1 cellular context compared by ENCODE assay signal in genomic region chr11:19978668-19979518, GRCh38.
TF ChIP-seq lines count a peak whose summit lies in the region.

No MANE protein-coding gene starts in this region.

TF ChIP-seq in K562, 482 proteins besides CTCF, POLR2A, EP300 and RAD21 (continued from another document and continues in another):
- TF ChIP-seq HBP1 (CRISPR knock-in tag; IDR thresholded peaks at IDR 0.05): no peak
- no peak for TF ChIP-seq XRCC5 (IDR thresholded peaks at IDR 0.05; ENCODE audit: low read depth, low read length)
- TF ChIP-seq GTF2E2 (tag; IDR thresholded peaks at IDR 0.05): peak; percentile 79; the same call in 1 of the 2 replicates
- TF ChIP-seq ERF (CRISPR knock-in tag; IDR thresholded peaks at IDR 0.05): no peak
- no peak for TF ChIP-seq ZC3H8 (IDR thresholded peaks at IDR 0.05)
- TF ChIP-seq LEF1 (IDR thresholded peaks at IDR 0.05): peak; percentile 79; the same call in 1 of the 2 replicates
- TF ChIP-seq CREB3 (tag; conservative IDR thresholded peaks at IDR 0.05; ENCODE audit: low read depth): peak; percentile 66; the same call in 1 of the 2 replicates
- TF ChIP-seq TAF15 (IDR thresholded peaks at IDR 0.05; ENCODE audit: low read depth, low read length): no peak
- peak; percentile 85; the same call in 1 of the 2 replicates for TF ChIP-seq TSHZ1 (CRISPR knock-in tag; IDR thresholded peaks at IDR 0.05)
- no peak for TF ChIP-seq UBTF (IDR thresholded peaks at IDR 0.05; ENCODE audit: borderline replicate concordance in 1 of 2, low read depth in 2 of 2, low read length in 2 of 2)
- TF ChIP-seq, protein P1, sequence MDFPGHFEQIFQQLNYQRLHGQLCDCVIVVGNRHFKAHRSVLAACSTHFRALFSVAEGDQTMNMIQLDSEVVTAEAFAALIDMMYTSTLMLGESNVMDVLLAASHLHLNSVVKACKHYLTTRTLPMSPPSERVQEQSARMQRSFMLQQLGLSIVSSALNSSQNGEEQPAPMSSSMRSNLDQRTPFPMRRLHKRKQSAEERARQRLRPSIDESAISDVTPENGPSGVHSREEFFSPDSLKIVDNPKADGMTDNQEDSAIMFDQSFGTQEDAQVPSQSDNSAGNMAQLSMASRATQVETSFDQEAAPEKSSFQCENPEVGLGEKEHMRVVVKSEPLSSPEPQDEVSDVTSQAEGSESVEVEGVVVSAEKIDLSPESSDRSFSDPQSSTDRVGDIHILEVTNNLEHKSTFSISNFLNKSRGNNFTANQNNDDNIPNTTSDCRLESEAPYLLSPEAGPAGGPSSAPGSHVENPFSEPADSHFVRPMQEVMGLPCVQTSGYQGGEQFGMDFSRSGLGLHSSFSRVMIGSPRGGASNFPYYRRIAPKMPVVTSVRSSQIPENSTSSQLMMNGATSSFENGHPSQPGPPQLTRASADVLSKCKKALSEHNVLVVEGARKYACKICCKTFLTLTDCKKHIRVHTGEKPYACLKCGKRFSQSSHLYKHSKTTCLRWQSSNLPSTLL (IDR thresholded peaks at IDR 0.05): no peak
- TF ChIP-seq MEIS2 (IDR thresholded peaks at IDR 0.05; ENCODE audit: partially characterized antibody): peak; percentile 53
- TF ChIP-seq RFX1 (IDR thresholded peaks at IDR 0.05): no peak
- no peak for TF ChIP-seq CREBBP (IDR thresholded peaks at IDR 0.05; ENCODE audit: low read depth, low read length)
- no peak for TF ChIP-seq CLOCK (CRISPR knock-in tag; IDR thresholded peaks at IDR 0.05; ENCODE audit: borderline replicate concordance)
- no peak for TF ChIP-seq NFXL1 (CRISPR knock-in tag; IDR thresholded peaks at IDR 0.05)
- TF ChIP-seq HINFP (tag; conservative IDR thresholded peaks at IDR 0.05; ENCODE audit: low read depth): peak; percentile 70; the same call in 1 of the 2 replicates
- TF ChIP-seq GTF2F1 (IDR thresholded peaks at IDR 0.05; ENCODE audit: low read depth, low read length): no peak
- TF ChIP-seq, protein P2, sequence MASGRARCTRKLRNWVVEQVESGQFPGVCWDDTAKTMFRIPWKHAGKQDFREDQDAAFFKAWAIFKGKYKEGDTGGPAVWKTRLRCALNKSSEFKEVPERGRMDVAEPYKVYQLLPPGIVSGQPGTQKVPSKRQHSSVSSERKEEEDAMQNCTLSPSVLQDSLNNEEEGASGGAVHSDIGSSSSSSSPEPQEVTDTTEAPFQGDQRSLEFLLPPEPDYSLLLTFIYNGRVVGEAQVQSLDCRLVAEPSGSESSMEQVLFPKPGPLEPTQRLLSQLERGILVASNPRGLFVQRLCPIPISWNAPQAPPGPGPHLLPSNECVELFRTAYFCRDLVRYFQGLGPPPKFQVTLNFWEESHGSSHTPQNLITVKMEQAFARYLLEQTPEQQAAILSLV (tag; IDR thresholded peaks at IDR 0.05): peak; percentile 90
- no peak for TF ChIP-seq PCBP2 (IDR thresholded peaks at IDR 0.05; ENCODE audit: low read depth, low read length, poor library complexity, severe bottlenecking)
- TF ChIP-seq FOXK2 (conservative IDR thresholded peaks at IDR 0.05 in 1 of 2, IDR thresholded peaks at IDR 0.05 in 1 of 2; ENCODE audit: low read depth in 2 of 2): peak in 1 of 2 experiments; percentile 49; a peak in 1 of 4 replicates
- TF ChIP-seq TEAD1 (CRISPR knock-in tag; IDR thresholded peaks at IDR 0.05): peak; percentile 24 to 88; a peak in 2 of 4 replicates
- 0 out of 2 replicates have a peak, but pooled peaks have one; percentile 50 for TF ChIP-seq ZNF76 (CRISPR knock-in tag; IDR thresholded peaks at IDR 0.05; ENCODE audit: borderline replicate concordance)
- TF ChIP-seq FOXA1 (IDR thresholded peaks at IDR 0.05; ENCODE audit: borderline replicate concordance): no peak
- 0 out of 2 replicates have a peak, but pooled peaks have one; percentile 55 for TF ChIP-seq SMARCC2 (IDR thresholded peaks at IDR 0.05; ENCODE audit: low read depth)
- peak; percentile 93 for TF ChIP-seq NR2C2 (CRISPR knock-in tag; IDR thresholded peaks at IDR 0.05)
- peak; percentile 98 for TF ChIP-seq NR2C2 (tag; IDR thresholded peaks at IDR 0.05)
- no peak for TF ChIP-seq NCOR1 (IDR thresholded peaks at IDR 0.05)
- TF ChIP-seq, protein P3, sequence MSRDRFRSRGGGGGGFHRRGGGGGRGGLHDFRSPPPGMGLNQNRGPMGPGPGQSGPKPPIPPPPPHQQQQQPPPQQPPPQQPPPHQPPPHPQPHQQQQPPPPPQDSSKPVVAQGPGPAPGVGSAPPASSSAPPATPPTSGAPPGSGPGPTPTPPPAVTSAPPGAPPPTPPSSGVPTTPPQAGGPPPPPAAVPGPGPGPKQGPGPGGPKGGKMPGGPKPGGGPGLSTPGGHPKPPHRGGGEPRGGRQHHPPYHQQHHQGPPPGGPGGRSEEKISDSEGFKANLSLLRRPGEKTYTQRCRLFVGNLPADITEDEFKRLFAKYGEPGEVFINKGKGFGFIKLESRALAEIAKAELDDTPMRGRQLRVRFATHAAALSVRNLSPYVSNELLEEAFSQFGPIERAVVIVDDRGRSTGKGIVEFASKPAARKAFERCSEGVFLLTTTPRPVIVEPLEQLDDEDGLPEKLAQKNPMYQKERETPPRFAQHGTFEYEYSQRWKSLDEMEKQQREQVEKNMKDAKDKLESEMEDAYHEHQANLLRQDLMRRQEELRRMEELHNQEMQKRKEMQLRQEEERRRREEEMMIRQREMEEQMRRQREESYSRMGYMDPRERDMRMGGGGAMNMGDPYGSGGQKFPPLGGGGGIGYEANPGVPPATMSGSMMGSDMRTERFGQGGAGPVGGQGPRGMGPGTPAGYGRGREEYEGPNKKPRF (IDR thresholded peaks at IDR 0.05; ENCODE audit: low read depth, low read length): no peak
- TF ChIP-seq STAT6 (CRISPR knock-in tag; IDR thresholded peaks at IDR 0.05): no peak
- no peak for TF ChIP-seq HDAC6 (IDR thresholded peaks at IDR 0.05; ENCODE audit: low read depth, low read length)
- TF ChIP-seq, protein P4, sequence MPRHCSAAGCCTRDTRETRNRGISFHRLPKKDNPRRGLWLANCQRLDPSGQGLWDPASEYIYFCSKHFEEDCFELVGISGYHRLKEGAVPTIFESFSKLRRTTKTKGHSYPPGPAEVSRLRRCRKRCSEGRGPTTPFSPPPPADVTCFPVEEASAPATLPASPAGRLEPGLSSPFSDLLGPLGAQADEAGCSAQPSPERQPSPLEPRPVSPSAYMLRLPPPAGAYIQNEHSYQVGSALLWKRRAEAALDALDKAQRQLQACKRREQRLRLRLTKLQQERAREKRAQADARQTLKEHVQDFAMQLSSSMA (CRISPR knock-in tag; IDR thresholded peaks at IDR 0.05): peak; percentile 72; the same call in 1 of the 2 replicates
- no peak for TF ChIP-seq ARHGAP35 (IDR thresholded peaks at IDR 0.05; ENCODE audit: partially characterized antibody)
- TF ChIP-seq MAFK (IDR thresholded peaks at IDR 0.05; ENCODE audit: low read length): no peak
